ENCODE assay signal across 35 cellular contexts in genomic region chr9:132497731-132498130, GRCh38.
"Had no signal": no experiment of that assay in that cellular context is flagged by ENCODE, and none has a peak within 500 bp of the region (broad histone marks: within the 10 kb centered on the region; RNA-seq: fewer than 3 reads in every experiment).

No MANE protein-coding gene starts in this region.

- ATAC-seq: activated CD4-positive, CD25-positive, alpha-beta regulatory T cell treated with anti-CD3 and anti-CD28 coated beads, Interleukin-2, amount 50 U/mL, for 24 hours; activated CD8-positive, alpha-beta memory T cell treated with anti-CD3 and anti-CD28 coated beads, Interleukin-2, amount 10 ng/mL, durations not matched to agents 7 days and 5 days; activated CD8-positive, alpha-beta T cell treated with anti-CD3 and anti-CD28 coated beads, Interleukin-2, amount 10 ng/mL, durations not matched to agents 7 days and 5 days; activated T-cell treated with anti-CD3 and anti-CD28 coated beads, Interleukin-2, amount 50 U/mL, for 72 hours; body of pancreas; effector memory CD8-positive, alpha-beta T cell; gastroesophageal sphincter; T-helper 17 cell had no signal

- H3K9me3 ChIP-seq: body of pancreas, esophagus squamous epithelium had no signal

- H3K27ac Mint-ChIP-seq: activated B cell treated with CpG ODN at 0.5 μM for 24 hours; activated CD4-positive, alpha-beta memory T cell treated with anti-CD3 and anti-CD28 coated beads for 36 hours; activated CD4-positive, alpha-beta T cell treated with anti-CD3 and anti-CD28 coated beads, Interleukin-2, amount 10 ng/mL, durations not matched to agents 24 days and 14 days; activated CD8-positive, alpha-beta memory T cell treated with anti-CD3 and anti-CD28 coated beads, Interleukin-2, amount 10 ng/mL, durations not matched to agents 7 days and 5 days; activated CD8-positive, alpha-beta T cell treated with anti-CD3 and anti-CD28 coated beads, Interleukin-2, amount 10 ng/mL, durations not matched to agents 7 days and 5 days; activated naive CD8-positive, alpha-beta T cell; activated T-cell treated with anti-CD3 and anti-CD28 coated beads, Interleukin-2, amount 50 U/mL, for 24 hours; activated T-cell treated with anti-CD3 and anti-CD28 coated beads, Interleukin-2, amount 50 U/mL, for 72 hours; effector memory CD8-positive, alpha-beta T cell; T-helper 17 cell; T-helper 2 cell treated with Interferon-gamma antibody and Interleukin-4, amounts not matched to agents 5 μg/mL and 100 μg/mL, for 36 hours had no signal

- H3K4me3 ChIP-seq: body of pancreas, esophagus squamous epithelium, gastroesophageal sphincter had no signal

- H3K27ac ChIP-seq: body of pancreas, epithelial cell of prostate, esophagus squamous epithelium, gastroesophageal sphincter, WERI-Rb-1 had no signal

- DNase-seq: activated B cell treated with CpG ODN at 0.5 μM for 24 hours; activated CD4-positive, alpha-beta memory T cell treated with anti-CD3 and anti-CD28 coated beads for 36 hours; activated CD4-positive, alpha-beta T cell treated with anti-CD3 and anti-CD28 coated beads, Interleukin-2, amount 10 ng/mL, durations not matched to agents 24 days and 14 days; activated CD8-positive, alpha-beta memory T cell treated with anti-CD3 and anti-CD28 coated beads, Interleukin-2, amount 10 ng/mL, durations not matched to agents 7 days and 5 days; activated CD8-positive, alpha-beta memory T cell treated with anti-CD3 and anti-CD28 coated beads, Interleukin-2, amount 50 U/mL, for 4 hours; activated CD8-positive, alpha-beta T cell treated with anti-CD3 and anti-CD28 coated beads, Interleukin-2, amount 10 ng/mL, durations not matched to agents 7 days and 5 days; activated effector memory CD4-positive, alpha-beta T cell treated with Interleukin-2 at 50 U/mL for 16 hours; activated gamma-delta T cell treated with Interleukin-2 at 50 U/mL for 16 hours; activated naive CD4-positive, alpha-beta T cell treated with anti-CD3 and anti-CD28 coated beads, Interleukin-2, amount 50 U/mL, for 16 hours; activated naive CD4-positive, alpha-beta T cell treated with Interleukin-2 at 50 U/mL for 16 hours; activated T-cell treated with anti-CD3 and anti-CD28 coated beads for 4 hours; activated T-cell treated with anti-CD3 and anti-CD28 coated beads, Interleukin-2, amount 50 U/mL, for 24 hours; activated T-cell treated with anti-CD3 and anti-CD28 coated beads, Interleukin-2, amount 50 U/mL, for 72 hours; amygdala; aorta; body of pancreas; caudate nucleus; cortex of kidney; dermis blood vessel endothelial cell; effector CD4-positive, alpha-beta T cell; effector memory CD8-positive, alpha-beta T cell; esophagus squamous epithelium; foreskin melanocyte; T-helper 1 cell; T-helper 17 cell; T1000; WERI-Rb-1 had no signal

- H3K36me3 Mint-ChIP-seq: activated CD4-positive, alpha-beta memory T cell treated with anti-CD3 and anti-CD28 coated beads for 36 hours; activated CD8-positive, alpha-beta memory T cell treated with anti-CD3 and anti-CD28 coated beads, Interleukin-2, amount 10 ng/mL, durations not matched to agents 7 days and 5 days; activated naive CD8-positive, alpha-beta T cell had no signal

- H3K4me1 Mint-ChIP-seq: activated B cell treated with CpG ODN at 0.5 μM for 24 hours; activated CD4-positive, alpha-beta T cell treated with anti-CD3 and anti-CD28 coated beads, Interleukin-2, amount 10 ng/mL, durations not matched to agents 24 days and 14 days; activated CD8-positive, alpha-beta memory T cell treated with anti-CD3 and anti-CD28 coated beads, Interleukin-2, amount 10 ng/mL, durations not matched to agents 7 days and 5 days had no signal

- FAIRE-seq: colon, endometrium, endothelial cell of umbilical vein had no signal

- H3K36me3 ChIP-seq: esophagus squamous epithelium, gastroesophageal sphincter, WERI-Rb-1 had no signal

- H3K4me1 ChIP-seq: body of pancreas, esophagus squamous epithelium, gastroesophageal sphincter had no signal

- H3K4me3 Mint-ChIP-seq: activated B cell treated with CpG ODN at 0.5 μM for 24 hours; activated CD4-positive, alpha-beta memory T cell treated with anti-CD3 and anti-CD28 coated beads for 36 hours; activated CD4-positive, alpha-beta T cell treated with anti-CD3 and anti-CD28 coated beads, Interleukin-2, amount 10 ng/mL, durations not matched to agents 24 days and 14 days; activated CD8-positive, alpha-beta memory T cell treated with anti-CD3 and anti-CD28 coated beads, Interleukin-2, amount 10 ng/mL, durations not matched to agents 7 days and 5 days; activated CD8-positive, alpha-beta T cell treated with anti-CD3 and anti-CD28 coated beads, Interleukin-2, amount 10 ng/mL, durations not matched to agents 7 days and 5 days; activated naive CD8-positive, alpha-beta T cell; activated T-cell treated with anti-CD3 and anti-CD28 coated beads, Interleukin-2, amount 50 U/mL, for 24 hours; activated T-cell treated with anti-CD3 and anti-CD28 coated beads, Interleukin-2, amount 50 U/mL, for 72 hours; effector memory CD8-positive, alpha-beta T cell; T-helper 17 cell; T-helper 2 cell treated with Interferon-gamma antibody and Interleukin-4, amounts not matched to agents 5 μg/mL and 100 μg/mL, for 36 hours had no signal

- H3K9me3 Mint-ChIP-seq: activated B cell treated with CpG ODN at 0.5 μM for 24 hours; activated CD4-positive, alpha-beta memory T cell treated with anti-CD3 and anti-CD28 coated beads for 36 hours; activated CD4-positive, alpha-beta T cell treated with anti-CD3 and anti-CD28 coated beads, Interleukin-2, amount 10 ng/mL, durations not matched to agents 24 days and 14 days; activated T-cell treated with anti-CD3 and anti-CD28 coated beads, Interleukin-2, amount 50 U/mL, for 24 hours; activated T-cell treated with anti-CD3 and anti-CD28 coated beads, Interleukin-2, amount 50 U/mL, for 72 hours; effector memory CD8-positive, alpha-beta T cell; T-helper 2 cell treated with Interferon-gamma antibody and Interleukin-4, amounts not matched to agents 5 μg/mL and 100 μg/mL, for 36 hours had no signal
